17 cellular contexts compared by ENCODE assay signal in genomic region chr2:60483400-60483799, GRCh38.
DNase-seq lines count a peak whose midpoint lies in the region; ATAC-seq and TF ChIP-seq lines count a peak whose summit lies in the region.
"Had no signal": no experiment of that assay in that cellular context is flagged by ENCODE, and none has a peak within 500 bp of the region (broad histone marks: within the 10 kb centered on the region; RNA-seq: fewer than 3 reads in every experiment).

No MANE protein-coding gene starts in this region.

- H3K9ac ChIP-seq in muscle layer of colon (ENCODE audit: low read length): no peak overlapping the region

- H3K4me3 ChIP-seq in AG10803 (ENCODE audit: low read length): no peak overlapping the region; the same call in 1 of the 2 replicates
- no peak overlapping the region for H3K4me3 ChIP-seq in choroid plexus epithelial cell (ENCODE audit: low read depth, low read length)
- H3K4me3 ChIP-seq in muscle layer of colon (ENCODE audit: low read depth in 1 of 2, low read length in 2 of 2): no peak overlapping the region

- peak; percentile 90 for DNase-seq in AG10803 (ENCODE audit: low read depth)
- DNase-seq in HT1080 (ENCODE audit: low read depth): peak; percentile 76
- peak; percentile 74 for DNase-seq in choroid plexus epithelial cell (ENCODE audit: low read depth)
- no peak for DNase-seq in UCSD-AML1 (lab: John Stamatoyannopoulos, UW; ENCODE audit: unreplicated experiment)
- DNase-seq in NK-92 (lab: John Stamatoyannopoulos, UW; ENCODE audit: unreplicated experiment): no peak
- no peak for DNase-seq in T-helper 17 cell
- DNase-seq: activated CD4-positive, alpha-beta T cell treated with anti-CD3 and anti-CD28 coated beads for 36 hours; activated T-cell treated with anti-CD3 and anti-CD28 coated beads, Interleukin-2, amount 50 U/mL, for 24 hours; BE2C; hippocampal formation; mammary epithelial cell; NCI-H1105; NCI-H345; OCI-M1 had no signal

- no peaks in the 10 kb centered on the region for H3K27me3 ChIP-seq in muscle layer of colon (ENCODE audit: control insufficient read depth in 1 of 2, insufficient read depth in 2 of 2, low read length in 2 of 2)
- H3K27me3 ChIP-seq: BE2C had no signal

- TF ChIP-seq CTCF in AG10803 (conservative IDR thresholded peaks at IDR 0.05; ENCODE audit: low read length): no peak
- no peak for TF ChIP-seq CTCF in choroid plexus epithelial cell (conservative IDR thresholded peaks at IDR 0.05; ENCODE audit: low read depth, low read length)

- peak overlapping the region; percentile 31 for H3K27ac ChIP-seq in muscle layer of colon (ENCODE audit: low read depth, low read length)

- H3K36me3 Mint-ChIP-seq in T-helper 17 cell (ENCODE audit: low read depth): no peaks in the 10 kb centered on the region

- H3K36me3 ChIP-seq in muscle layer of colon (ENCODE audit: insufficient read depth, low read length): no peaks in the 10 kb centered on the region
- H3K36me3 ChIP-seq: BE2C had no signal

- no peak overlapping the region for H3K4me3 Mint-ChIP-seq in T-helper 17 cell
- H3K4me3 Mint-ChIP-seq: activated CD4-positive, alpha-beta T cell treated with anti-CD3 and anti-CD28 coated beads for 36 hours; activated T-cell treated with anti-CD3 and anti-CD28 coated beads, Interleukin-2, amount 50 U/mL, for 24 hours had no signal

- peaks cover 17% of the 10 kb centered on the region for H3K4me1 ChIP-seq in muscle layer of colon (ENCODE audit: insufficient read depth, low read length)
- H3K4me1 ChIP-seq: BE2C had no signal

- H3K27me3 Mint-ChIP-seq in T-helper 17 cell: peaks cover 61% of the 10 kb centered on the region

- H3K9me3 ChIP-seq in muscle layer of colon (ENCODE audit: low read length) (no peaks in the 10 kb centered on the region), T-helper 17 cell (ENCODE audit: control insufficient read depth, low read length, poor library complexity, severe bottlenecking) (no peaks in the 10 kb centered on the region)
- H3K9me3 ChIP-seq: BE2C had no signal

- no peak overlapping the region for H3K27ac Mint-ChIP-seq in T-helper 17 cell
- H3K27ac Mint-ChIP-seq: activated CD4-positive, alpha-beta T cell treated with anti-CD3 and anti-CD28 coated beads for 36 hours; activated T-cell treated with anti-CD3 and anti-CD28 coated beads, Interleukin-2, amount 50 U/mL, for 24 hours; progenitor cell of endocrine pancreas had no signal

- ATAC-seq in HG03280 (IDR thresholded peaks at IDR 0.05; ENCODE audit: unreplicated experiment) (no peak), T-helper 17 cell (no peak)
- ATAC-seq: activated CD4-positive, alpha-beta T cell treated with anti-CD3 and anti-CD28 coated beads for 36 hours had no signal

- peaks cover 3% of the 10 kb centered on the region for H3K4me1 Mint-ChIP-seq in T-helper 17 cell

Comparison
In these comparisons a context has a peak if more than half of its experiments do, and no peak if none do; other contexts are left out.
1. DNase-seq: peak in AG10803 (single experiment), HT1080 (single experiment) and choroid plexus epithelial cell (single experiment); none in UCSD-AML1 (single experiment), NK-92 (single experiment) and T-helper 17 cell (0 of 3).